Comparison of ENCODE assay signal across 1 cellular context in genomic region chr11:3050386-3051325, GRCh38.
TF ChIP-seq lines count a peak whose summit lies in the region.

No MANE protein-coding gene starts in this region.

TF ChIP-seq in K562, 482 proteins besides CTCF, POLR2A, EP300 and RAD21:
- no peak for TF ChIP-seq NKRF (IDR thresholded peaks at IDR 0.05; ENCODE audit: borderline replicate concordance)
- TF ChIP-seq ZNF41 (CRISPR knock-in tag; conservative IDR thresholded peaks at IDR 0.05), result no peak
- no peak for TF ChIP-seq RBM22 (IDR thresholded peaks at IDR 0.05; ENCODE audit: low read depth, low read length, poor library complexity, severe bottlenecking)
- TF ChIP-seq RBFOX2 (IDR thresholded peaks at IDR 0.05; ENCODE audit: low read depth, low read length), result peak; percentile 47
- TF ChIP-seq ZBTB5 (IDR thresholded peaks at IDR 0.05), result no peak
- TF ChIP-seq ZMIZ1 (IDR thresholded peaks at IDR 0.05; ENCODE audit: low read depth in 2 of 2, low read length in 2 of 2), result no peak
- no peak for TF ChIP-seq CREB3L1 (IDR thresholded peaks at IDR 0.05; ENCODE audit: borderline replicate concordance, low read depth)
- no peak for TF ChIP-seq EGR1 (conservative IDR thresholded peaks at IDR 0.05)
- TF ChIP-seq SAFB2 (IDR thresholded peaks at IDR 0.05; ENCODE audit: borderline replicate concordance, low read depth, low read length, severe bottlenecking), result no peak
- TF ChIP-seq ILK (tag; IDR thresholded peaks at IDR 0.05; ENCODE audit: borderline replicate concordance, low read depth), result no peak
- TF ChIP-seq SIRT6 (IDR thresholded peaks at IDR 0.05; ENCODE audit: low read depth, low read length), result no peak
- TF ChIP-seq POLR2G (IDR thresholded peaks at IDR 0.05; ENCODE audit: low read depth, low read length), result peak; percentile 58
- TF ChIP-seq MAFK (IDR thresholded peaks at IDR 0.05; ENCODE audit: low read length), result no peak
